In the genomic region with DNA sequence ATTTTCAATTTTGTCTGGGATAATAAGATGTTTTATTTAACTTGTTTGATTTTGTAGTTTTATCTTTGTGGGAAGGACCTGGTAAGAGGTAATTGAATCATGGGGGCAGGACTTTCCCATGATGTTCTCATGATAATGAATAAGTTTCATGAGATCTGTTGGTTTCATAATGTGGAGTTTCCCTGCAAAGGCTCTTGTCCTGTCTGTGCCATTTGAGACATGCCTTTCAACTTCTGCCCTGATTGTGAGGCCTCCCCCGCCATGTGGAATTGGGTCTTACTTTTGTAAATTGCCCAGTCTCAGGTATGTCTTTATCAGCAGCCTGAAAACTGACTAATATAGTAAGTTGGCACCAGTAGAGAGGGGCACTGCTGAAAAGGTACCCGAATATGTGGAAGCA, we compare ENCODE assay signal across 22 cellular contexts.
"Had no signal": no experiment of that assay in that cellular context is flagged by ENCODE, and none has a peak within 500 bp of the region (broad histone marks: within the 10 kb centered on the region; RNA-seq: fewer than 3 reads in every experiment).

No MANE protein-coding gene starts in this region.

- H3K4me1 ChIP-seq: SJSA1 had no signal

- FAIRE-seq: RCC 7860 had no signal

- H3K4me3 ChIP-seq: SJSA1, SK-N-MC had no signal

- DNase-seq: IMR-90, Karpas-422, KG1, MM.1S, NCI-H1092 treated with DMSO at 0.1 percent for 48 hours, NCI-H1436, NCI-H187, NCI-H2029, NCI-H2081 treated with DMSO at 0.1 percent for 48 hours, NCI-H2171, NCI-H226, NCI-H446, NCI-H510A, NCI-H524 treated with DMSO at 0.1 percent for 48 hours, NCI-H69, NCI-H774, Right ventricle myocardium superior, RPMI8226, SIG-M5 had no signal

- H3K9me3 ChIP-seq: SJSA1 had no signal

- H3K36me3 ChIP-seq: SJSA1 had no signal

- H3K27ac ChIP-seq: SJSA1, SK-N-MC had no signal
